8 cellular contexts compared by ENCODE assay signal in the genomic region with DNA sequence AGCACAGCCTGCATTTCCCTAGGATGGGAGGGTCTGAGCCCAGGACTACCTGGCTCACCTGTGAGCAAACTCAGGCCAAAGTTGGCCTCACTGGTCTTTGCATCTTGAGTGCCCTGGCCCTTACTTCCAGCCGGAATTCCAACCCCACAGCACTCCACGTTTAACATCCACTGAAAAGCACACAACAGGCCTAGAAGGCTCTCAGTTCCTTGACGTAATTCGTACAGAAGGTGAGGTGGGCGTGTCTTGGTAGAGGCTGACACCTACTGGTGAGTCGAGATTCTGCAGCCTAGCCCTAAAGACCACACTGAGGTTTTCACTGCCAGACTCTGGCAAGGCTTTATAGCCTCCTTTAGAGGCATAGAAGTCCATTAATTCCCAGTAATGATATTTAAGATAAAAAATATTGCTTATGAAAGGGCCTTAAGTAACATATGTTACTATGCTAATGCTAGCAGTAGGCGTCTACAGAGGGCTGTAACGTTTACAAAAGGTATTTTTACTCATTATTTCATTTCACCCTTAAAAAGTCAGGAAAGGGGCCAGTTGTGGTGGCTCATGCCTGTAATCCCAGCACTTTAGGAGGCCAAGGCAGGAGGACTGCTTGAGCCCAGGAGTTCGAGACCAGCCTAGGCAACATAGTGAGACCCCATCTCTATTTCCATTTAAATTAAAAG.
A peak's percentile ranks its signal among the peaks of the same experiment; 100 is the strongest.
DNase-seq lines count a peak whose midpoint lies in the region; ATAC-seq, FAIRE-seq and TF ChIP-seq lines count a peak whose summit lies in the region.

No MANE protein-coding gene starts in this region.

- DNase-seq in AG08396 (ENCODE audit: low spot score) (peak; percentile 54), NCI-H526 treated with DMSO at 0.1 percent for 48 hours (lab: John Stamatoyannopoulos, UW) (peak; percentile 66), endothelial cell of umbilical vein (ENCODE audit: low read depth, low spot score) (peak; percentile 56), neural crest cell (ENCODE audit: low read depth, low spot score) (peak; percentile 57), tibial nerve (ENCODE audit: low spot score in 2 of 2) (peak in 1 of 2 donors; percentile 34)
- peak; percentile 81 for DNase-seq in activated CD8-positive, alpha-beta T cell treated with anti-CD3 and anti-CD28 coated beads, Interleukin-2, amount 10 ng/mL, durations not matched to agents 7 days and 5 days

- no peak overlapping the region for H3K4me3 Mint-ChIP-seq in activated CD8-positive, alpha-beta T cell treated with anti-CD3 and anti-CD28 coated beads, Interleukin-2, amount 10 ng/mL, durations not matched to agents 7 days and 5 days
- H3K4me3 Mint-ChIP-seq in neural crest cell, result peak overlapping the region; percentile 78

- H3K27me3 ChIP-seq in endothelial cell of umbilical vein (ENCODE audit: control insufficient read depth in 2 of 2, insufficient read depth in 2 of 2, low read length in 2 of 2) (no peaks in the 10 kb centered on the region), tibial nerve (no peaks in the 10 kb centered on the region)

- BruUV-seq in endothelial cell of umbilical vein (replicated peaks; lab: Mats Ljungman, UMichigan), result no TSS peak

- H3K9ac ChIP-seq in endothelial cell of umbilical vein (replicated peaks; ENCODE audit: extremely low read depth, insufficient read depth, low read length), result no peak overlapping the region

- H3K4me3 ChIP-seq in endothelial cell of umbilical vein (replicated peaks in 1 of 3; ENCODE audit: insufficient read depth in 1 of 3, low read depth in 1 of 3, low read length in 3 of 3) (no peak overlapping the region), tibial nerve (no peak overlapping the region)

- H3K9me3 ChIP-seq in endothelial cell of umbilical vein (replicated peaks; ENCODE audit: control insufficient read depth, insufficient read depth, low read length) (no peaks in the 10 kb centered on the region), tibial nerve (peaks cover 0 to 11% (median 0%) of the 10 kb centered on the region in 4 donors)

- WGBS in tibial nerve, 2 donors, result 53 to 62% methylated on average over 9 of the region's 9 CpGs

- no peaks in the 10 kb centered on the region for H3K9me1 ChIP-seq in endothelial cell of umbilical vein (replicated peaks; ENCODE audit: control insufficient read depth, extremely low read depth, insufficient read depth, low read length)

- TF ChIP-seq POLR2A in endothelial cell of umbilical vein (IDR thresholded peaks at IDR 0.05; ENCODE audit: low read depth, low read length) (no peak), tibial nerve (IDR thresholded peaks at IDR 0.05) (no peak)

- no peak overlapping the region for H2AFZ ChIP-seq in endothelial cell of umbilical vein (ENCODE audit: low read depth, low read length)

- POLR2A ChIA-PET in activated CD8-positive, alpha-beta T cell treated with anti-CD3 and anti-CD28 coated beads, Interleukin-2, amount 10 ng/mL, durations not matched to agents 7 days and 5 days (lab: Charles Lee), result no interaction called here
- POLR2A ChIA-PET in endothelial cell of umbilical vein (lab: Charles Lee), result no interaction called here

- CTCF ChIA-PET in activated CD8-positive, alpha-beta T cell treated with anti-CD3 and anti-CD28 coated beads, Interleukin-2, amount 10 ng/mL, durations not matched to agents 7 days and 5 days (lab: Charles Lee), result interaction anchor here (0.7 to 1.5 kb wide), 2 partner anchors 9 to 29 kb away, joined by 3 read pairs; no protein-coding TSS in a partner anchor
- CTCF ChIA-PET in endothelial cell of umbilical vein (lab: Charles Lee), result interaction anchor here (0.8 to 0.9 kb wide), 2 partner anchors 42 to 78 kb away, joined by 3 to 4 read pairs; no protein-coding TSS in a partner anchor

- H3K4me1 Mint-ChIP-seq in activated CD8-positive, alpha-beta T cell treated with anti-CD3 and anti-CD28 coated beads, Interleukin-2, amount 10 ng/mL, durations not matched to agents 7 days and 5 days (ENCODE audit: low read depth), result peaks cover 12% of the 10 kb centered on the region
- H3K4me1 Mint-ChIP-seq in neural crest cell, result peaks cover 19% of the 10 kb centered on the region

- dilution Hi-C loops in endothelial cell of umbilical vein (cut with MboI; ENCODE audit: extremely low pct_ligation_motif_present, low sequenced_read_pairs), result no loop called here

- TF ChIP-seq CTCF in endothelial cell of umbilical vein (IDR thresholded peaks at IDR 0.05; ENCODE audit: extremely low read depth in 1 of 2, insufficient read depth in 1 of 2, low read depth in 1 of 2, low read length in 2 of 2) (peak; percentile 80 to 83), neural crest cell (conservative IDR thresholded peaks at IDR 0.05) (peak; percentile 79), tibial nerve (IDR thresholded peaks at IDR 0.05) (peak; percentile 31 to 64 (median 51))

- H3K4me2 ChIP-seq in endothelial cell of umbilical vein (ENCODE audit: insufficient read depth, low read length), result no peak overlapping the region

- H3K27ac Mint-ChIP-seq in activated CD8-positive, alpha-beta T cell treated with anti-CD3 and anti-CD28 coated beads, Interleukin-2, amount 10 ng/mL, durations not matched to agents 7 days and 5 days, result no peak overlapping the region
- no peak overlapping the region for H3K27ac Mint-ChIP-seq in neural crest cell (ENCODE audit: unreplicated experiment)

- FAIRE-seq in endothelial cell of umbilical vein (lab: Jason Lieb, UNC), result peak; percentile 95

- no peaks in the 10 kb centered on the region for H3K79me2 ChIP-seq in endothelial cell of umbilical vein (ENCODE audit: control insufficient read depth, insufficient read depth, low read length)

- no peaks in the 10 kb centered on the region for H3K36me3 Mint-ChIP-seq in activated CD8-positive, alpha-beta T cell treated with anti-CD3 and anti-CD28 coated beads, Interleukin-2, amount 10 ng/mL, durations not matched to agents 7 days and 5 days (ENCODE audit: low read depth)
- H3K36me3 Mint-ChIP-seq in neural crest cell (ENCODE audit: low read depth), result peaks cover 4% of the 10 kb centered on the region

- H3K4me1 ChIP-seq in endothelial cell of umbilical vein (ENCODE audit: control insufficient read depth, extremely low read depth, insufficient read depth, low read length) (peaks cover 9% of the 10 kb centered on the region), tibial nerve (peaks cover 0 to 24% (median 11%) of the 10 kb centered on the region in 4 donors)

- no peaks in the 10 kb centered on the region for H3K9me3 Mint-ChIP-seq in activated CD8-positive, alpha-beta T cell treated with anti-CD3 and anti-CD28 coated beads, Interleukin-2, amount 10 ng/mL, durations not matched to agents 7 days and 5 days (ENCODE audit: insufficient read depth)
- peaks cover 5% of the 10 kb centered on the region for H3K9me3 Mint-ChIP-seq in neural crest cell

- ATAC-seq in GM18868 (IDR thresholded peaks at IDR 0.05; ENCODE audit: unreplicated experiment) (peak; percentile 47), GM18873 (IDR thresholded peaks at IDR 0.05; ENCODE audit: low FRiP score, unreplicated experiment) (no peak)
- peak; percentile 85 for ATAC-seq in activated CD8-positive, alpha-beta T cell treated with anti-CD3 and anti-CD28 coated beads, Interleukin-2, amount 10 ng/mL, durations not matched to agents 7 days and 5 days

- no peak for TF ChIP-seq EP300 in tibial nerve (IDR thresholded peaks at IDR 0.05)

- H3K27ac ChIP-seq in endothelial cell of umbilical vein (ENCODE audit: insufficient read depth, low read depth, low read length) (no peak overlapping the region), tibial nerve (no peak overlapping the region)

- H3K27me3 Mint-ChIP-seq in activated CD8-positive, alpha-beta T cell treated with anti-CD3 and anti-CD28 coated beads, Interleukin-2, amount 10 ng/mL, durations not matched to agents 7 days and 5 days (ENCODE audit: low read depth), result peaks cover 17% of the 10 kb centered on the region
- no peaks in the 10 kb centered on the region for H3K27me3 Mint-ChIP-seq in neural crest cell (ENCODE audit: low read depth)

- no peaks in the 10 kb centered on the region for H4K20me1 ChIP-seq in endothelial cell of umbilical vein (replicated peaks; ENCODE audit: control insufficient read depth, extremely low read depth, insufficient read depth, low read length)

- no peaks in the 10 kb centered on the region for H3K36me3 ChIP-seq in endothelial cell of umbilical vein (ENCODE audit: control insufficient read depth in 2 of 2, extremely low read depth in 1 of 2, insufficient read depth in 2 of 2, low read length in 2 of 2)
- H3K36me3 ChIP-seq in tibial nerve, result peaks cover 0 to 12% (median 0%) of the 10 kb centered on the region in 3 donors

- intact Hi-C loops in endothelial cell of umbilical vein (cut with micrococcal nuclease), result loop anchor here (5.0 kb wide), 1 partner anchor 114 kb away; no protein-coding TSS in a partner anchor

TF ChIP-seq in endothelial cell of umbilical vein, 7 proteins besides CTCF, POLR2A, EP300 and RAD21:
- TF ChIP-seq JUN (IDR thresholded peaks at IDR 0.05; ENCODE audit: borderline replicate concordance, insufficient read depth, insufficient read length, low read depth) (no peak), MAX (IDR thresholded peaks at IDR 0.05; ENCODE audit: insufficient read depth, insufficient read length) (no peak)
